Comparison of ENCODE assay signal across 15 cellular contexts in genomic region chr11:19935507-19935906, GRCh38.
DNase-seq lines count a peak whose midpoint lies in the region; ATAC-seq, FAIRE-seq and TF ChIP-seq lines count a peak whose summit lies in the region.
"Had no signal": no experiment of that assay in that cellular context is flagged by ENCODE, and none has a peak within 500 bp of the region (broad histone marks: within the 10 kb centered on the region; RNA-seq: fewer than 3 reads in every experiment).

No MANE protein-coding gene starts in this region.

- no peaks in the 10 kb centered on the region for H3K9me3 ChIP-seq in astrocyte (ENCODE audit: insufficient read depth, low read depth, low read length)
- H3K9me3 ChIP-seq: thoracic aorta had no signal

- H3K27ac Mint-ChIP-seq in astrocyte (ENCODE audit: unreplicated experiment), result no peak overlapping the region

- no peaks in the 10 kb centered on the region for H3K27me3 ChIP-seq in ACC112 (ENCODE audit: insufficient read depth, low read length)
- no peaks in the 10 kb centered on the region for H3K27me3 ChIP-seq in astrocyte (ENCODE audit: insufficient read depth, low read length)

- FAIRE-seq in astrocyte (lab: Jason Lieb, UNC), result peak; percentile 98

- H3K36me3 ChIP-seq in ACC112 (ENCODE audit: insufficient read depth, low read length) (peaks cover 40% of the 10 kb centered on the region), astrocyte (ENCODE audit: insufficient read depth, low read length) (no peaks in the 10 kb centered on the region)

- H3K27ac ChIP-seq in ACC112 (ENCODE audit: low read depth, low read length) (peak overlapping the region; percentile 89), astrocyte (ENCODE audit: low read depth, low read length) (peak overlapping the region; percentile 58)
- H3K27ac ChIP-seq: thoracic aorta had no signal

- ATAC-seq in GM21717 (IDR thresholded peaks at IDR 0.05; ENCODE audit: unreplicated experiment), result no peak
- no peak for ATAC-seq in activated T-cell treated with anti-CD3 and anti-CD28 coated beads, Interleukin-2, amount 50 U/mL, for 4 hours

- TF ChIP-seq CTCF in astrocyte (IDR thresholded peaks at IDR 0.05; ENCODE audit: insufficient read depth, low read depth, low read length), result no peak

- H3K79me2 ChIP-seq in ACC112 (ENCODE audit: control insufficient read depth, insufficient read depth, low read length, unreplicated experiment), result peaks cover 26% of the 10 kb centered on the region
- no peaks in the 10 kb centered on the region for H3K79me2 ChIP-seq in astrocyte (ENCODE audit: insufficient read depth, low read length)

- peak overlapping the region; percentile 23 for H3K9ac ChIP-seq in astrocyte (ENCODE audit: low read length)

- no peak overlapping the region for H3K4me3 Mint-ChIP-seq in astrocyte (ENCODE audit: unreplicated experiment)
- H3K4me3 Mint-ChIP-seq in activated T-cell treated with anti-CD3 and anti-CD28 coated beads, Interleukin-2, amount 50 U/mL, for 4 hours, result no peak overlapping the region

- H2AFZ ChIP-seq in ACC112 (ENCODE audit: low read length, unreplicated experiment), result no peak overlapping the region
- H2AFZ ChIP-seq in astrocyte (ENCODE audit: low read depth, low read length), result no peak overlapping the region

- peaks cover 8% of the 10 kb centered on the region for H3K4me1 Mint-ChIP-seq in astrocyte (ENCODE audit: low read depth, unreplicated experiment)
- no peaks in the 10 kb centered on the region for H3K4me1 Mint-ChIP-seq in activated T-cell treated with anti-CD3 and anti-CD28 coated beads, Interleukin-2, amount 50 U/mL, for 4 hours (ENCODE audit: low read depth)

- peak overlapping the region; percentile 7 for H3K4me3 ChIP-seq in ACC112 (ENCODE audit: low read depth, low read length)
- peak overlapping the region; percentile 9 for H3K4me3 ChIP-seq in astrocyte (ENCODE audit: insufficient read depth, low read depth, low read length)
- H3K4me3 ChIP-seq: thoracic aorta had no signal

- no peaks in the 10 kb centered on the region for H3K36me3 Mint-ChIP-seq in astrocyte (ENCODE audit: low read depth, unreplicated experiment)
- H3K36me3 Mint-ChIP-seq in activated T-cell treated with anti-CD3 and anti-CD28 coated beads, Interleukin-2, amount 50 U/mL, for 4 hours (ENCODE audit: insufficient read depth), result no peaks in the 10 kb centered on the region

- no peaks in the 10 kb centered on the region for H3K27me3 Mint-ChIP-seq in astrocyte (ENCODE audit: low read depth, unreplicated experiment)
- no peaks in the 10 kb centered on the region for H3K27me3 Mint-ChIP-seq in activated T-cell treated with anti-CD3 and anti-CD28 coated beads, Interleukin-2, amount 50 U/mL, for 4 hours (ENCODE audit: low read depth)

- peak; percentile 69 for DNase-seq in HS-5 (ENCODE audit: low read depth)
- peak; percentile 96 for DNase-seq in astrocyte (ENCODE audit: low read depth)
- peak; percentile 82 for DNase-seq in iris pigment epithelial cell (ENCODE audit: low read depth)
- no peak for DNase-seq in NCI-H1694 treated with DMSO at 0.1 percent for 48 hours (lab: John Stamatoyannopoulos, UW)
- DNase-seq in activated T-cell treated with anti-CD3 and anti-CD28 coated beads, Interleukin-2, amount 50 U/mL, for 4 hours, result no peak
- no peak for DNase-seq in superior temporal gyrus (ENCODE audit: extremely low spot score)
- DNase-seq: activated CD4-positive, CD25-positive, alpha-beta regulatory T cell treated with anti-CD3 and anti-CD28 coated beads, Interleukin-2, amount 50 U/mL, for 72 hours; activated naive CD4-positive, alpha-beta T cell; AML-193; NCI-H1930; occipital lobe; SHP77 had no signal

- H3K4me1 ChIP-seq in ACC112 (ENCODE audit: control insufficient read depth, insufficient read depth, low read length, unreplicated experiment) (peaks cover 35% of the 10 kb centered on the region), astrocyte (ENCODE audit: insufficient read depth, low read length) (peaks cover 18% of the 10 kb centered on the region)

- peaks cover 1% of the 10 kb centered on the region for H3K9me3 Mint-ChIP-seq in astrocyte (ENCODE audit: unreplicated experiment)
- H3K9me3 Mint-ChIP-seq in activated T-cell treated with anti-CD3 and anti-CD28 coated beads, Interleukin-2, amount 50 U/mL, for 4 hours, result no peaks in the 10 kb centered on the region

- H4K20me1 ChIP-seq in astrocyte (ENCODE audit: insufficient read depth, low read length), result no peaks in the 10 kb centered on the region

- H3K4me2 ChIP-seq in astrocyte (ENCODE audit: low read length), result peak overlapping the region; percentile 68

Comparison
In these comparisons a context has a peak if more than half of its experiments do, and no peak if none do; other contexts are left out.
1. DNase-seq: peak in HS-5 (single experiment), astrocyte (single experiment) and iris pigment epithelial cell (single experiment); none in NCI-H1694 treated with DMSO at 0.1 percent for 48 hours (single experiment), activated T-cell treated with anti-CD3 and anti-CD28 coated beads, Interleukin-2, amount 50 U/mL, for 4 hours (single experiment) and superior temporal gyrus (single experiment).